13 cellular contexts compared by ENCODE assay signal in the genomic region with DNA sequence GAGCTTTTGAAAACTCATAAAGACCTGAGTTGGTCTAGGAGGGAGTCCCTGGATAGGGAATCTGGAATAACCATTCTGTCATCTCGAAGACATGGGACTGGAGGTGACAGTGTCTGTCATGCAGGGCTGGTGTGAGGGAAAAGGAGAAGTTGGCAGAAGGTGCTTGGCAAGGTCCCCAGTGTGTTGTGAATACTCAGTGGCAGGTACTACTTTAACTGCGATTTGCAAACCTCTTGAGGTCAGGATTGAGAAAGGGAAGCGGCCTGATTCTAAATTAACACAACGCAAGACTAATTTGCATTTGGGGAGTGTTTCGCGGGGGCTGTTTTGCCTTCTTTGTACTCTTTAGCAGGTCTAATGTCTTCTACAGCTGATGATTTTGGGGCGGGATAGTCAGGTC.
DNase-seq lines count a peak whose midpoint lies in the region; ATAC-seq lines count a peak whose summit lies in the region.
"Had no signal": no experiment of that assay in that cellular context is flagged by ENCODE, and none has a peak within 500 bp of the region (broad histone marks: within the 10 kb centered on the region; RNA-seq: fewer than 3 reads in every experiment).

No MANE protein-coding gene starts in this region.

- CTCF ChIA-PET in activated CD4-positive, alpha-beta memory T cell treated with anti-CD3 and anti-CD28 coated beads, Interleukin-2, amount 10 ng/mL, durations not matched to agents 7 days and 5 days (lab: Charles Lee): no interaction called here

- no peak overlapping the region for H3K4me3 Mint-ChIP-seq in stimulated activated naive B cell treated with anti-CD40 and anti-IgM and Interleukin-4, amounts not matched to agents 10 μg/mL and 1 μg/mL and 100 μg/mL, for 72 hours
- H3K4me3 Mint-ChIP-seq in activated CD4-positive, alpha-beta memory T cell treated with anti-CD3 and anti-CD28 coated beads, Interleukin-2, amount 10 ng/mL, durations not matched to agents 7 days and 5 days: no peak overlapping the region

- H3K9me3 Mint-ChIP-seq in stimulated activated naive B cell treated with anti-CD40 and anti-IgM and Interleukin-4, amounts not matched to agents 10 μg/mL and 1 μg/mL and 100 μg/mL, for 72 hours: peaks cover 0 to 1% of the 10 kb centered on the region in 2 donors
- H3K9me3 Mint-ChIP-seq in activated CD4-positive, alpha-beta memory T cell treated with anti-CD3 and anti-CD28 coated beads, Interleukin-2, amount 10 ng/mL, durations not matched to agents 7 days and 5 days: no peaks in the 10 kb centered on the region

- no peak overlapping the region for H3K27ac Mint-ChIP-seq in stimulated activated naive B cell treated with anti-CD40 and anti-IgM and Interleukin-4, amounts not matched to agents 10 μg/mL and 1 μg/mL and 100 μg/mL, for 72 hours
- H3K27ac Mint-ChIP-seq in activated CD4-positive, alpha-beta memory T cell treated with anti-CD3 and anti-CD28 coated beads, Interleukin-2, amount 10 ng/mL, durations not matched to agents 7 days and 5 days: no peak overlapping the region
- H3K27ac Mint-ChIP-seq: progenitor cell of endocrine pancreas had no signal

- peaks cover 7 to 10% of the 10 kb centered on the region in 2 donors for H3K36me3 Mint-ChIP-seq in stimulated activated naive B cell treated with anti-CD40 and anti-IgM and Interleukin-4, amounts not matched to agents 10 μg/mL and 1 μg/mL and 100 μg/mL, for 72 hours
- H3K36me3 Mint-ChIP-seq in activated CD4-positive, alpha-beta memory T cell treated with anti-CD3 and anti-CD28 coated beads, Interleukin-2, amount 10 ng/mL, durations not matched to agents 7 days and 5 days (ENCODE audit: low read depth): no peaks in the 10 kb centered on the region

- POLR2A ChIA-PET in activated CD4-positive, alpha-beta memory T cell treated with anti-CD3 and anti-CD28 coated beads, Interleukin-2, amount 10 ng/mL, durations not matched to agents 7 days and 5 days (lab: Charles Lee): no interaction called here

- intact Hi-C loops in Right ventricle myocardium inferior (cut with DNase I): no loop called here
- intact Hi-C loops in cardiac septum (cut with DNase I): no loop called here

- H3K27me3 Mint-ChIP-seq in stimulated activated naive B cell treated with anti-CD40 and anti-IgM and Interleukin-4, amounts not matched to agents 10 μg/mL and 1 μg/mL and 100 μg/mL, for 72 hours: no peaks in the 10 kb centered on the region
- no peaks in the 10 kb centered on the region for H3K27me3 Mint-ChIP-seq in activated CD4-positive, alpha-beta memory T cell treated with anti-CD3 and anti-CD28 coated beads, Interleukin-2, amount 10 ng/mL, durations not matched to agents 7 days and 5 days
- H3K27me3 Mint-ChIP-seq: progenitor cell of endocrine pancreas had no signal

- DNase-seq in Right ventricle myocardium inferior (ENCODE audit: missing footprints) (no peak), cardiac septum (ENCODE audit: low spot score) (no peak), NCI-H345 treated with DMSO at 0.1 percent for 48 hours (lab: John Stamatoyannopoulos, UW; ENCODE audit: unreplicated experiment) (no peak)
- DNase-seq in stimulated activated naive B cell treated with anti-CD40 and anti-IgM and Interleukin-4, amounts not matched to agents 10 μg/mL and 1 μg/mL and 100 μg/mL, for 72 hours: no peak
- no peak for DNase-seq in activated CD4-positive, alpha-beta memory T cell treated with anti-CD3 and anti-CD28 coated beads, Interleukin-2, amount 10 ng/mL, durations not matched to agents 7 days and 5 days
- DNase-seq: activated CD4-positive, alpha-beta T cell treated with anti-CD3 and anti-CD28 coated beads for 4 hours; DMS 273 treated with DMSO at 0.1 percent for 48 hours; NCI-H226; thyroid gland had no signal

- H3K4me1 Mint-ChIP-seq in stimulated activated naive B cell treated with anti-CD40 and anti-IgM and Interleukin-4, amounts not matched to agents 10 μg/mL and 1 μg/mL and 100 μg/mL, for 72 hours: peaks cover 28 to 47% of the 10 kb centered on the region in 2 donors
- H3K4me1 Mint-ChIP-seq in activated CD4-positive, alpha-beta memory T cell treated with anti-CD3 and anti-CD28 coated beads, Interleukin-2, amount 10 ng/mL, durations not matched to agents 7 days and 5 days: peaks cover 4% of the 10 kb centered on the region

- ATAC-seq in Right ventricle myocardium inferior (peak; percentile 88), GM21825 (IDR thresholded peaks at IDR 0.05; ENCODE audit: unreplicated experiment) (peak; percentile 43), HG03354 (IDR thresholded peaks at IDR 0.05; ENCODE audit: poor library complexity, severe bottlenecking, unreplicated experiment) (peak; percentile 51), HG03097 (IDR thresholded peaks at IDR 0.05; ENCODE audit: low FRiP score, unreplicated experiment) (no peak)
- peak; percentile 15 to 26 for ATAC-seq in stimulated activated naive B cell treated with anti-CD40 and anti-IgM and Interleukin-4, amounts not matched to agents 10 μg/mL and 1 μg/mL and 100 μg/mL, for 72 hours (replicated peaks)
